In the genomic region with DNA sequence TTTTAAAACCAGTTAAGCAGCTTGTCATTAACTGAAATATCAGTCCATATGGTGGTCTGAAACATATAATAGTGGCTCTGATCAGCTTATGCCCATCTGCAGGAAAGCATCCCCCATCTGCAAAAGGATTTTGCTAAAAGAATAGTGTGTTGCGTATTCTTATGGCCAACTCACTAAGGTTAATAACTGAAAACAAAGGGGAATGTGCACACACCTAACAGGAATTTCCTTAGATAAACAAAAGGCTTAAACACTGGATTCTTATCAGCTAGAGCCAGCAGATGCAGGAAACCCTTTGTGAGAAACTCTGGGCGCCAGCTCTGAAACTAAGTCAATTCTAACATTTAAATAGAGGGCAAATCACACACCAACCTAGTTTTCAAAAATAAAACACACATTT, we compare ENCODE assay signal across 1 cellular context.
TF ChIP-seq lines count a peak whose summit lies in the region.

No MANE protein-coding gene starts in this region.

TF ChIP-seq in SK-N-SH, 30 proteins besides CTCF, POLR2A, EP300 and RAD21 (continued from another document):
- TF ChIP-seq, protein P1, sequence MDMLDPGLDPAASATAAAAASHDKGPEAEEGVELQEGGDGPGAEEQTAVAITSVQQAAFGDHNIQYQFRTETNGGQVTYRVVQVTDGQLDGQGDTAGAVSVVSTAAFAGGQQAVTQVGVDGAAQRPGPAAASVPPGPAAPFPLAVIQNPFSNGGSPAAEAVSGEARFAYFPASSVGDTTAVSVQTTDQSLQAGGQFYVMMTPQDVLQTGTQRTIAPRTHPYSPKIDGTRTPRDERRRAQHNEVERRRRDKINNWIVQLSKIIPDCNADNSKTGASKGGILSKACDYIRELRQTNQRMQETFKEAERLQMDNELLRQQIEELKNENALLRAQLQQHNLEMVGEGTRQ (IDR thresholded peaks at IDR 0.05; ENCODE audit: borderline replicate concordance, low read depth, low read length), result no peak
- TF ChIP-seq JUND (IDR thresholded peaks at IDR 0.05), result no peak
